In genomic region chr5:33041586-33041985, GRCh38 we compare ENCODE assay signal across 1 cellular context.
TF ChIP-seq lines count a peak whose summit lies in the region.

No MANE protein-coding gene starts in this region.

TF ChIP-seq in IMR-90, 13 proteins besides CTCF, POLR2A, EP300 and RAD21 (continued from another document):
- TF ChIP-seq SMC3 (IDR thresholded peaks at IDR 0.05; ENCODE audit: low read depth, low read length): no peak
